ENCODE assay signal across 8 cellular contexts in genomic region chr18:9117980-9118841, GRCh38. TPM values are rescaled to one million over a fixed set of nuclear protein-coding genes. Genes with fewer than 3 reads are reported as not detected.
DNase-seq lines count a peak whose midpoint lies in the region; TF ChIP-seq lines count a peak whose summit lies in the region.

No MANE protein-coding gene starts in this region.

- DNase-seq in NAMALWA (ENCODE audit: low spot score): peak; percentile 24
- peak; percentile 52 for DNase-seq in mammary epithelial cell
- DNase-seq in stimulated activated CD4-positive, alpha-beta T cell treated with anti-CD3 and anti-CD28 coated beads, Interleukin-15, amount 100 ng/mL, for 24 hours: no peak
- no peak for DNase-seq in SJCRH30
- DNase-seq in BE2C: no peak
- no peak for DNase-seq in ACHN

- no peak overlapping the region for H2AFZ ChIP-seq in mammary epithelial cell (ENCODE audit: low read depth, low read length)

- H3K4me3 ChIP-seq in BLaER1 treated with 17β-estradiol and CSF1 and Interleukin-3, amounts not matched to agents 10 nM and 100 nM: peak overlapping the region in 4 of 10 experiments; percentile 5 to 43 (median 21); a peak in 3 of 20 replicates
- H3K4me3 ChIP-seq in mammary epithelial cell (replicated peaks in 1 of 3; ENCODE audit: insufficient read depth in 1 of 3, low read depth in 2 of 3, low read length in 3 of 3) (peak overlapping the region in 1 of 3 experiments; percentile 31), muscle layer of colon (ENCODE audit: low read depth in 1 of 2, low read length in 2 of 2) (no peak overlapping the region), SJCRH30 (no peak overlapping the region), BE2C (ENCODE audit: low read depth, low read length) (no peak overlapping the region)

- intact Hi-C loops in mammary epithelial cell (cut with micrococcal nuclease): loop anchor here (1.0 to 2.0 kb wide), 2 partner anchors 15 to 18 kb away; partner anchors contain the start of genes ANKRD12 and NDUFV2

- H3K4me1 ChIP-seq in BLaER1 treated with 17β-estradiol and CSF1 and Interleukin-3, amounts not matched to agents 10 nM and 100 nM: peaks cover 30 to 89% (median 45%) of the 10 kb centered on the region in 10 experiments
- H3K4me1 ChIP-seq in mammary epithelial cell (ENCODE audit: insufficient read depth, low read length) (peaks cover 30% of the 10 kb centered on the region), muscle layer of colon (ENCODE audit: insufficient read depth, low read length) (peaks cover 70% of the 10 kb centered on the region), SJCRH30 (no peaks in the 10 kb centered on the region), BE2C (no peaks in the 10 kb centered on the region)

- peak overlapping the region; percentile 44 to 85 (median 57) for H3K4me2 ChIP-seq in BLaER1 treated with 17β-estradiol and CSF1 and Interleukin-3, amounts not matched to agents 10 nM and 100 nM
- H3K4me2 ChIP-seq in mammary epithelial cell (ENCODE audit: insufficient read depth, low read depth, low read length): peak overlapping the region; percentile 84

- no peak for TF ChIP-seq CTCF in mammary epithelial cell (conservative IDR thresholded peaks at IDR 0.05 in 1 of 2, IDR thresholded peaks at IDR 0.05 in 1 of 2; ENCODE audit: extremely low read depth in 1 of 2, insufficient read depth in 1 of 2, low read depth in 1 of 2, low read length in 2 of 2)
- TF ChIP-seq CTCF in BE2C (IDR thresholded peaks at IDR 0.05; ENCODE audit: low read depth, low read length): no peak

- H3K27ac ChIP-seq in BLaER1 treated with 17β-estradiol and CSF1 and Interleukin-3, amounts not matched to agents 10 nM and 100 nM: peak overlapping the region; percentile 0 to 83 (median 57); a peak in 20 of 22 replicates
- H3K27ac ChIP-seq in mammary epithelial cell (ENCODE audit: insufficient read depth, low read depth, low read length): peak overlapping the region; percentile 70
- peak overlapping the region; percentile 35 for H3K27ac ChIP-seq in muscle layer of colon (ENCODE audit: low read depth, low read length)
- no peak overlapping the region for H3K27ac ChIP-seq in SJCRH30

- peak overlapping the region in 6 of 11 experiments; percentile 10 to 69 (median 36); a peak in 8 of 22 replicates for H3K9ac ChIP-seq in BLaER1 treated with 17β-estradiol and CSF1 and Interleukin-3, amounts not matched to agents 10 nM and 100 nM
- H3K9ac ChIP-seq in mammary epithelial cell (ENCODE audit: insufficient read depth, low read length): peak overlapping the region; percentile 22
- H3K9ac ChIP-seq in muscle layer of colon (ENCODE audit: low read length): no peak overlapping the region

- H4K20me1 ChIP-seq in BLaER1 treated with 17β-estradiol and CSF1 and Interleukin-3, amounts not matched to agents 10 nM and 100 nM: peaks cover 14 to 100% (median 70%) of the 10 kb centered on the region in 11 experiments
- no peaks in the 10 kb centered on the region for H4K20me1 ChIP-seq in mammary epithelial cell (ENCODE audit: insufficient read depth, low read length)

- H3K9me3 ChIP-seq in BLaER1 treated with 17β-estradiol and CSF1 and Interleukin-3, amounts not matched to agents 10 nM and 100 nM (replicated peaks in 1 of 11): no peaks in the 10 kb centered on the region; a peak in 1 of 22 replicates
- H3K9me3 ChIP-seq in mammary epithelial cell (replicated peaks; ENCODE audit: insufficient read depth, low read length): no peaks in the 10 kb centered on the region
- H3K9me3 ChIP-seq in muscle layer of colon (ENCODE audit: low read length): no peaks in the 10 kb centered on the region
- no peaks in the 10 kb centered on the region for H3K9me3 ChIP-seq in SJCRH30 (replicated peaks)
- no peaks in the 10 kb centered on the region for H3K9me3 ChIP-seq in BE2C

- peaks cover 40 to 86% (median 64%) of the 10 kb centered on the region in 11 experiments; a peak in 21 of 22 replicates for H3K36me3 ChIP-seq in BLaER1 treated with 17β-estradiol and CSF1 and Interleukin-3, amounts not matched to agents 10 nM and 100 nM
- H3K36me3 ChIP-seq in mammary epithelial cell (ENCODE audit: insufficient read depth, low read length) (peaks cover 21% of the 10 kb centered on the region), muscle layer of colon (ENCODE audit: insufficient read depth, low read length) (peaks cover 15% of the 10 kb centered on the region), SJCRH30 (peaks cover 20% of the 10 kb centered on the region), BE2C (peaks cover 5% of the 10 kb centered on the region; the same call in 1 of the 2 replicates)

- dilution Hi-C loops in mammary epithelial cell (cut with HindIII; ENCODE audit: low sequenced_read_pairs): no loop called here

- in situ Hi-C loops in mammary epithelial cell (cut with MboI; ENCODE audit: low sequenced_read_pairs in 2 of 2) (no loop called here), ACHN (cut with HindIII; ENCODE audit: low pct_ligation_motif_present, low pct_unique_long_range_greater_than_20kb, low sequenced_read_pairs) (no loop called here)

- CTCF ChIA-PET in mammary epithelial cell (lab: Charles Lee; ENCODE audit: low non-redundant PET): interaction anchor here (0.6 kb wide), 1 partner anchor 44 kb away, joined by 10 read pairs; no protein-coding TSS in a partner anchor

- BruUV-seq in mammary epithelial cell (replicated peaks; lab: Mats Ljungman, UMichigan): TSS peak; percentile 15

- WGBS in mammary epithelial cell (ENCODE audit: low coverage, missing lambda C conversion rate): 42% methylated on average over 5 of the region's 5 CpGs

- H3K79me2 ChIP-seq in mammary epithelial cell (ENCODE audit: insufficient read depth, low read length): peaks cover 80% of the 10 kb centered on the region

- no peaks in the 10 kb centered on the region for H3K27me3 ChIP-seq in BLaER1 treated with 17β-estradiol and CSF1 and Interleukin-3, amounts not matched to agents 10 nM and 100 nM
- H3K27me3 ChIP-seq in mammary epithelial cell (ENCODE audit: insufficient read depth, low read length) (no peaks in the 10 kb centered on the region), muscle layer of colon (ENCODE audit: control insufficient read depth in 1 of 2, insufficient read depth in 2 of 2, low read length in 2 of 2) (no peaks in the 10 kb centered on the region), SJCRH30 (no peaks in the 10 kb centered on the region), BE2C (no peaks in the 10 kb centered on the region)

RNA-seq across cellular contexts. Expression of gene NDUFV2, which starts 15.7 kb away (rescaled TPM):
- 100 to 1,000 TPM in 1 of 2 donors, 10 to 100 TPM in 1; 69.2 to 142 TPM for total RNA-seq in mammary epithelial cell
- polyA plus RNA-seq in mammary epithelial cell: 98.3 TPM
- polyA minus RNA-seq in mammary epithelial cell: 40.6 TPM
- total RNA-seq in SJCRH30 (2014; rRNA removed; shearing (Covaris generic)): 111 and 125 TPM in 2 replicates
- polyA plus RNA-seq in BE2C (2012; ENCODE audit: insufficient read depth, insufficient read length, low read depth): 73.5 TPM

RNA-seq across cellular contexts. Expression of gene ANKRD12, which starts 18.4 kb away (rescaled TPM):
- 10 to 100 TPM; 19.8 to 26.0 TPM for total RNA-seq in mammary epithelial cell
- polyA plus RNA-seq in mammary epithelial cell: 2.6 TPM
- polyA minus RNA-seq in mammary epithelial cell: 14.3 TPM
- total RNA-seq in SJCRH30 (2014; rRNA removed; shearing (Covaris generic)): 14.7 and 19.5 TPM in 2 replicates
- polyA plus RNA-seq in BE2C (2012; ENCODE audit: insufficient read depth, insufficient read length, low read depth): 19.7 TPM

Comparison
In these comparisons a context has a peak if more than half of its experiments do, and no peak if none do; other contexts are left out.
1. DNase-seq: peak in NAMALWA (single experiment) and mammary epithelial cell (single experiment); none in stimulated activated CD4-positive, alpha-beta T cell treated with anti-CD3 and anti-CD28 coated beads, Interleukin-15, amount 100 ng/mL, for 24 hours (single experiment), SJCRH30 (0 of 2), BE2C (single experiment) and ACHN (single experiment).